ENCODE assay signal across 8 cellular contexts in the genomic region with DNA sequence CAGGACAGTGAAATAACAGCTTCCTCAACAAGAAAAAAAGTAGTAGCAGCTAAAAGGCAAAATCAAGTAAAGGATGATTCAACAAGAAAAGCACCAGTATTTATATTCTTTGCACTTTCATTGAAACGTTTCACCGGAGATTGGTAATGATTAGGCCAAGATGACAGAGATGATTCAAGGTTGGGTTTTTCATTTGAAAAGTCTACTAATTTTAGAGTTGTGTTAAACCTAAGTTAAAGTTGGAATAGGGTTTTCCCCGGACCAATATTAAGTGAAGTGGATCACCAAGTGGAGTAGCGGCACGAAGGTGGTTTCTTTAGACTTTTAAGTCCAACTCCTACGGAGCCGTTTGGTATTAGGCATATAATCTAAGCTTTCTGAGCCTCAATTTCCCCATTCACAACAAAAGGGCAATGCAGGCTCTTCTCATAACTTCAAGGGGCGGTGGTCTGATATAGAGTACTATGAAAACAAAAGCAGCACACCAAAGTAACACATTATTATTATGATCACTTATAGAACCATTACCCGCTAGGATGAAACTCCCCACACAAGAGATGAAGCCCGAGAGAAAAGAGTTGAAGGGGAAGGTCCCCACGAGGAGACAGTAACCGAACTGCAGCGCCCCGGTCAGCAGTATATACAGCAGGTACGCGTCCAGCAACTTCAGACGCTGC. TPM values are rescaled to one million over a fixed set of nuclear protein-coding genes. Genes with fewer than 3 reads are reported as not detected.
DNase-seq lines count a peak whose midpoint lies in the region; ATAC-seq and TF ChIP-seq lines count a peak whose summit lies in the region.

No MANE protein-coding gene starts in this region.

- H3K9me3 Mint-ChIP-seq in T-cell: no peaks in the 10 kb centered on the region

- H3K36me3 Mint-ChIP-seq in T-cell: peaks cover 18% of the 10 kb centered on the region

- peaks cover 0 to 5% of the 10 kb centered on the region in 2 donors for H3K27me3 Mint-ChIP-seq in T-cell

- H3K4me1 Mint-ChIP-seq in T-cell: peaks cover 66 to 69% (median 69%) of the 10 kb centered on the region in 3 donors

- DNase-seq in T-cell (no peak), fibroblast of villous mesenchyme (ENCODE audit: low read depth) (no peak), HT-29 (ENCODE audit: low spot score) (no peak), pons (ENCODE audit: low spot score) (no peak)

- H3K4me3 ChIP-seq in fibroblast of villous mesenchyme (ENCODE audit: low read depth, low read length) (peak overlapping the region; percentile 95), skin epidermis (peak overlapping the region; percentile 46 to 87 (median 61))

- peak overlapping the region; percentile 93 to 99 (median 97) for H3K4me3 Mint-ChIP-seq in T-cell

- POLR2A ChIA-PET in T-cell (lab: Charles Lee): interaction anchor here (0.6 to 2.8 kb wide), 18 partner anchors 10 to 733 kb away, joined by 3 to 39 read pairs (median 4); partner anchors contain the start of genes ABHD4 (in 1 of the 2), OXA1L (in 1 of the 2), PABPN1 (in 1 of the 2) and PRMT5 (in 1 of the 2)

- CTCF ChIA-PET in T-cell (lab: Charles Lee): interaction anchor here (0.5 to 6.3 kb wide), 27 partner anchors 10 to 746 kb away, joined by 3 to 82 read pairs (median 4); partner anchors contain the start of genes ABHD4 (in 1 of the 2), ACIN1 (in 1 of the 2), C14orf119 (in 1 of the 2) and MRPL52 (in 1 of the 2)

- ATAC-seq in GM21528 (IDR thresholded peaks at IDR 0.05; ENCODE audit: low FRiP score, unreplicated experiment) (peak; percentile 7), T-cell (replicated peaks in 1 of 4) (no peak), HG03025 (IDR thresholded peaks at IDR 0.05; ENCODE audit: low FRiP score, unreplicated experiment) (no peak), HG02840 (IDR thresholded peaks at IDR 0.05; ENCODE audit: low FRiP score, unreplicated experiment) (no peak)

- TF ChIP-seq CTCF in fibroblast of villous mesenchyme (IDR thresholded peaks at IDR 0.05; ENCODE audit: insufficient read depth, low read depth, low read length): no peak

- H3K27ac Mint-ChIP-seq in T-cell: peak overlapping the region; percentile 99 to 100

- peak overlapping the region; percentile 45 to 94 (median 84) for H3K27ac ChIP-seq in skin epidermis

RNA-seq across cellular contexts. Expression of gene DAD1, which starts 0.5 kb away (rescaled TPM):
- total RNA-seq in T-cell: 100 to 1,000 TPM in 4 of 5 donors, 10 to 100 TPM in 1; 80.9 to 127 (median 113) TPM
- 318 and 369 TPM in 2 replicates for total RNA-seq in fibroblast of villous mesenchyme
- 111 and 124 TPM in 2 replicates for total RNA-seq in HT-29 (2014; rRNA removed; shearing (Covaris generic))

RNA-seq across cellular contexts. Expression of gene ABHD4, which starts 9.5 kb away (rescaled TPM):
- 10 to 100 TPM; 10.1 to 20.9 (median 17.3) TPM for total RNA-seq in T-cell
- 13.4 and 32.2 TPM in 2 replicates for total RNA-seq in fibroblast of villous mesenchyme
- total RNA-seq in HT-29 (2014; rRNA removed; shearing (Covaris generic)): 6.1 and 8.4 TPM in 2 replicates

RNA-seq across cellular contexts. Expression of gene OR6J1, which starts 55.6 kb away (rescaled TPM):
- total RNA-seq in T-cell (not detected), fibroblast of villous mesenchyme (not detected in 2 replicates)
- total RNA-seq in HT-29 (2014; rRNA removed; shearing (Covaris generic)): not detected in 2 replicates
